In the genomic region with DNA sequence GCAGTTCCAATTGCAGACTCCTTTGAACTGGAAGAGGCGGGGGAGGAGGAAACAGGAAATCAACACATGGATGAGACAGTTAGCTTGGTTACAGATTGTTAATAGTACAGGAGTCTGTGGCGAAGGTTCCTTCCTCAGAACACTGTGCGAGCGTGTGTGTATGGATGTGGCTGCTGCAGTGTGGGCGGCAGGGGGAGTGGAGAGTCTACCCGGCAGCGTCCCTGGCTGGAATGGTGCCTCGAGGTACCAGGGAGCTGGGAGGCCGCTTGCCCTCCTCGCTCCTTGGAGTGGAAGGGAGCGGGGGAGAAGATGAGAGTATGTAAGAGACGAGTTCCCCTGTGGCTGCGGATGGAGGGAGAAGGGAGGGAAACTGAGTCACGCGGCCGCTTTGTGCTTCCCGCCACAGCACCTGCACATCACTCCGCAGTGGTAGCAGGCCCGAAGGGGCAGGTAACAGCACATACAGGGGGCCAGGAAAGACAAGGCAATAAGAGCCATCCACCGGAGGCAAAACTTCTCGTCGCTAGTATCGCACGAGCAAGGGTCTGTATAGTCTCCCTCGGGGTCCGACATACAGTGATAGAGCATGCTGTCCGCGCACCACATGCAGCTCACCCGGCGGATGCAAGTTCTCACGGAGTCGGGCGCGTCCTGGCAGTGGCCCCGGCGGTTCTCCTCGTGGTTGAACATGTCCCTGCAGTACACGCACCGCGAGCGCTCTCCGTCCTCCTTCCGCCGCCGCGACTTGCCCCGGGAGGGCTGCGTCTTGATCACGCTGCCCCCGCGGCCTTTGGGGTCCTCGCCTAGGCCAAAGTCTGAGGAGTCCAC, we compare ENCODE assay signal across 1 cellular context.
TF ChIP-seq lines count a peak whose summit lies in the region.

No MANE protein-coding gene starts in this region.

TF ChIP-seq in IMR-90, 13 proteins besides CTCF, POLR2A, EP300 and RAD21:
- TF ChIP-seq, protein P1, sequence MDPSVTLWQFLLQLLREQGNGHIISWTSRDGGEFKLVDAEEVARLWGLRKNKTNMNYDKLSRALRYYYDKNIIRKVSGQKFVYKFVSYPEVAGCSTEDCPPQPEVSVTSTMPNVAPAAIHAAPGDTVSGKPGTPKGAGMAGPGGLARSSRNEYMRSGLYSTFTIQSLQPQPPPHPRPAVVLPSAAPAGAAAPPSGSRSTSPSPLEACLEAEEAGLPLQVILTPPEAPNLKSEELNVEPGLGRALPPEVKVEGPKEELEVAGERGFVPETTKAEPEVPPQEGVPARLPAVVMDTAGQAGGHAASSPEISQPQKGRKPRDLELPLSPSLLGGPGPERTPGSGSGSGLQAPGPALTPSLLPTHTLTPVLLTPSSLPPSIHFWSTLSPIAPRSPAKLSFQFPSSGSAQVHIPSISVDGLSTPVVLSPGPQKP (IDR thresholded peaks at IDR 0.05; ENCODE audit: borderline replicate concordance, low read depth, low read length): no peak
- TF ChIP-seq RCOR1 (IDR thresholded peaks at IDR 0.05; ENCODE audit: insufficient replicate concordance, low read length) (no peak), NFE2L2 (IDR thresholded peaks at IDR 0.05; ENCODE audit: low read depth, low read length) (no peak), MAZ (IDR thresholded peaks at IDR 0.05; ENCODE audit: borderline replicate concordance, low read depth, low read length) (no peak), BHLHE40 (IDR thresholded peaks at IDR 0.05; ENCODE audit: low read depth, low read length) (no peak), CEBPB (IDR thresholded peaks at IDR 0.05; ENCODE audit: low read depth, low read length) (no peak), SMC3 (IDR thresholded peaks at IDR 0.05; ENCODE audit: low read depth, low read length) (no peak), RFX5 (IDR thresholded peaks at IDR 0.05; ENCODE audit: low read depth, low read length) (no peak), CHD1 (IDR thresholded peaks at IDR 0.05; ENCODE audit: low read depth, low read length) (no peak), FOS (IDR thresholded peaks at IDR 0.05; ENCODE audit: low read depth, low read length) (no peak), MXI1 (IDR thresholded peaks at IDR 0.05; ENCODE audit: borderline replicate concordance, low read depth, low read length) (no peak), MAFK (IDR thresholded peaks at IDR 0.05; ENCODE audit: low read depth, low read length) (no peak)
- TF ChIP-seq, protein P2, sequence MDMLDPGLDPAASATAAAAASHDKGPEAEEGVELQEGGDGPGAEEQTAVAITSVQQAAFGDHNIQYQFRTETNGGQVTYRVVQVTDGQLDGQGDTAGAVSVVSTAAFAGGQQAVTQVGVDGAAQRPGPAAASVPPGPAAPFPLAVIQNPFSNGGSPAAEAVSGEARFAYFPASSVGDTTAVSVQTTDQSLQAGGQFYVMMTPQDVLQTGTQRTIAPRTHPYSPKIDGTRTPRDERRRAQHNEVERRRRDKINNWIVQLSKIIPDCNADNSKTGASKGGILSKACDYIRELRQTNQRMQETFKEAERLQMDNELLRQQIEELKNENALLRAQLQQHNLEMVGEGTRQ (IDR thresholded peaks at IDR 0.05; ENCODE audit: low read depth, low read length): no peak
